22 cellular contexts compared by ENCODE assay signal in genomic region chr10:1078668-1079067, GRCh38. TPM values are rescaled to one million over a fixed set of nuclear protein-coding genes. Genes with fewer than 3 reads are reported as not detected.
A peak's percentile ranks its signal among the peaks of the same experiment; 100 is the strongest.
DNase-seq lines count a peak whose midpoint lies in the region; FAIRE-seq and TF ChIP-seq lines count a peak whose summit lies in the region.
"Had no signal": no experiment of that assay in that cellular context is flagged by ENCODE, and none has a peak within 500 bp of the region (broad histone marks: within the 10 kb centered on the region; RNA-seq: fewer than 3 reads in every experiment).

No MANE protein-coding gene starts in this region.

- H3K4me3 ChIP-seq in colonic mucosa = no peak overlapping the region
- H3K4me3 ChIP-seq in mucosa of rectum (ENCODE audit: low read length in 2 of 2) = no peak overlapping the region
- no peak overlapping the region for H3K4me3 ChIP-seq in transverse colon
- H3K4me3 ChIP-seq: A549, GM23248 had no signal

- no peaks in the 10 kb centered on the region for H3K27me3 ChIP-seq in colonic mucosa
- no peaks in the 10 kb centered on the region for H3K27me3 ChIP-seq in mucosa of rectum (ENCODE audit: control insufficient read depth in 2 of 2, insufficient read depth in 2 of 2, low read length in 2 of 2)
- no peaks in the 10 kb centered on the region for H3K27me3 ChIP-seq in transverse colon

- no peak for TF ChIP-seq EP300 in transverse colon (IDR thresholded peaks at IDR 0.05; ENCODE audit: low read depth)

- H3K36me3 ChIP-seq in colonic mucosa (no peaks in the 10 kb centered on the region), mucosa of rectum (ENCODE audit: control insufficient read depth in 2 of 2, insufficient read depth in 2 of 2, low read length in 2 of 2) (peaks cover 32 to 35% of the 10 kb centered on the region in 2 donors), transverse colon (peaks cover 0 to 35% (median 21%) of the 10 kb centered on the region in 4 donors)

- H3K4me1 ChIP-seq in colonic mucosa (no peaks in the 10 kb centered on the region), mucosa of rectum (ENCODE audit: control insufficient read depth in 2 of 2, insufficient read depth in 2 of 2, low read length in 2 of 2) (peaks cover 0 to 10% of the 10 kb centered on the region in 2 donors), transverse colon (peaks cover 0 to 18% (median 8%) of the 10 kb centered on the region in 4 donors)
- H3K4me1 ChIP-seq: A549 had no signal

- TF ChIP-seq CTCF in colonic mucosa (IDR thresholded peaks at IDR 0.05) (no peak), transverse colon (IDR thresholded peaks at IDR 0.05) (no peak)

- in situ Hi-C loops in transverse colon (cut with MboI; ENCODE audit: low pct_ligation_motif_present in 1 of 4, low pct_unique_long_range_greater_than_20kb in 1 of 4, low sequenced_read_pairs in 3 of 4) = no loop called here

- H3K27ac ChIP-seq in colonic mucosa (peak overlapping the region; percentile 39), mucosa of rectum (ENCODE audit: low read depth in 2 of 2, low read length in 2 of 2) (peak overlapping the region; percentile 69 to 80), transverse colon (peak overlapping the region; percentile 68 to 82 (median 79))
- H3K27ac ChIP-seq: A549, GM23248 had no signal

- H3K9ac ChIP-seq in colonic mucosa (ENCODE audit: low read depth in 2 of 2, low read length in 2 of 2) = no peak overlapping the region
- no peak overlapping the region for H3K9ac ChIP-seq in mucosa of rectum (ENCODE audit: low read depth in 1 of 2, low read length in 2 of 2)
- H3K9ac ChIP-seq: GM23248 had no signal

- intact Hi-C loops in colonic mucosa (cut with DNase I) (no loop called here), transverse colon (cut with DNase I; ENCODE audit: low total_unique reads) (no loop called here)

- FAIRE-seq in GM12892 (lab: Jason Lieb, UNC) = no peak
- FAIRE-seq: A549, GM19239, H1 had no signal

- TF ChIP-seq POLR2A in transverse colon (IDR thresholded peaks at IDR 0.05) = no peak
- no peak for TF ChIP-seq POLR2A in GM12892 (IDR thresholded peaks at IDR 0.05; ENCODE audit: low read depth, low read length)

- H3K9me3 ChIP-seq in colonic mucosa (no peaks in the 10 kb centered on the region), mucosa of rectum (ENCODE audit: control insufficient read depth in 2 of 2, low read length in 2 of 2) (no peaks in the 10 kb centered on the region), transverse colon (no peaks in the 10 kb centered on the region)
- H3K9me3 ChIP-seq: A549 had no signal

- DNase-seq in activated effector memory CD4-positive, alpha-beta T cell treated with anti-CD3 and anti-CD28 coated beads, Interleukin-2, amount 50 U/mL, for 16 hours = peak; percentile 27
- DNase-seq in activated effector memory CD4-positive, alpha-beta T cell treated with Interleukin-2 at 50 U/mL for 16 hours = no peak
- no peak for DNase-seq in colonic mucosa
- DNase-seq in transverse colon = no peak
- DNase-seq in AML-193 (lab: John Stamatoyannopoulos, UW) = no peak
- no peak for DNase-seq in GM12892 (ENCODE audit: insufficient read length)
- DNase-seq: 8988T; ACHN; C1 segment of cervical spinal cord; Calu3; CD4-positive, alpha-beta memory T cell; COR-L47; DMS153; DND-41; GM23248; H7; HCEC 1CT had no signal

RNA-seq across cellular contexts. Expression of gene WDR37, which starts 22.5 kb away (rescaled TPM):
- 10 to 100 TPM; 18.6 to 18.7 TPM for total RNA-seq in colonic mucosa
- total RNA-seq in transverse colon = 10 to 100 TPM; 14.5 to 22.1 (median 19.7) TPM
- 7.0 TPM for polyA plus RNA-seq in GM12892 (2012; ENCODE audit: missing spikeins)

RNA-seq across cellular contexts. Expression of gene IDI1, which starts 29.7 kb away (rescaled TPM):
- total RNA-seq in colonic mucosa (100 to 1,000 TPM in 1 of 2 donors, 10 to 100 TPM in 1; 41.3 to 142 TPM), transverse colon (10 to 100 TPM; 31.1 to 81.5 (median 57.1) TPM)
- polyA plus RNA-seq in GM12892 (2012; ENCODE audit: missing spikeins) = 133 TPM

RNA-seq across cellular contexts. Expression of gene IDI2, which starts 53.0 kb away (rescaled TPM):
- not detected for total RNA-seq in colonic mucosa
- not detected for total RNA-seq in transverse colon
- not detected for polyA plus RNA-seq in GM12892 (2012; ENCODE audit: missing spikeins)
- total RNA-seq: Calu3; CD4-positive, alpha-beta memory T cell; GM23248; H1; H7 had no signal
- polyA plus RNA-seq: A549; BJ; CD4-positive, alpha-beta memory T cell; GM23248; H1 had no signal
